Comparison of ENCODE assay signal across 23 cellular contexts in the genomic region with DNA sequence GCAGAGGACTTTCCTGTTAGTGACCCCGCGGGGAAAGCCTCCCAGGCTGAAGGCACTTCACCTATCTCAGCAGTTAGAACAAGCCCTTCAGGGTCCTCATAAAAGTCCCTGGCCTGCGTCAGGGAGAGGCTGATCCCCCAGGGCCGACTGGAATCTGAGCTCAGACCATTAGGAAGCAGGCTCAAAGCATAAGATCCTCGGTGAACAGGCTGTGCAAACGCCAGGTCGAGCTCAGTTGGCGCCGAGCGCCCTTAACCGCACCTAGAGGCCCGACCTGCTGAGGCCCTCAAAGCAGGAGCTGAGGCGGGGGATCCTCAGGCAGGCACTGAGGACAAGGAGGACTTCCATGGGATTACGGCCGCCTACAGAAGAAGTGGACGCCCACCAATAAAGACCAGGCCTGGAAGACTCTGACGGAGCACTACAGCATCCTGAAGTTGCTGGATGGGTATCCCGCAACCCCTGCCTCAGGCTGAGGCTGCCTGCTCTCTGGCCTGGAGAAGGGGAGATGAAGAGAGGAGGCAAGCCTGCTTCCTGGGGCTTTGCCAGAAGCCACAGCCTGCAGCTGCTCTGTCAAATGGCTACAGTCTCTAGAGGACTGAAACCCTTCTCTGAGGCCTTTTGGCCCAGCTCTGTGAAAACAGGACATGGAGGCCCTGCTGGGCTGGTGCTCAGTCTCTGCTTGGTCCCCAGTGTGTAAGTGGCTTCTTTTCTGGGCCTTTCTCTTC. TPM values are rescaled to one million over a fixed set of nuclear protein-coding genes. Genes with fewer than 3 reads are reported as not detected.
A peak's percentile ranks its signal among the peaks of the same experiment; 100 is the strongest.
DNase-seq lines count a peak whose midpoint lies in the region; ATAC-seq and TF ChIP-seq lines count a peak whose summit lies in the region.
"Had no signal": no experiment of that assay in that cellular context is flagged by ENCODE, and none has a peak within 500 bp of the region (broad histone marks: within the 10 kb centered on the region; RNA-seq: fewer than 3 reads in every experiment).

No MANE protein-coding gene starts in this region.

- no CpG with 5 or more reads among the region's 18 CpGs for WGBS in H9 (ENCODE audit: extremely low coverage, insufficient read length, low lambda C conversion rate)

- in situ Hi-C loops in gastrocnemius medialis (cut with MboI; ENCODE audit: low sequenced_read_pairs in 4 of 4): no loop called here

- ATAC-seq in left ventricle myocardium superior (peak; percentile 79), gastrocnemius medialis (peak; percentile 39 to 45), GM18870 (IDR thresholded peaks at IDR 0.05; ENCODE audit: unreplicated experiment) (no peak), GM19023 (IDR thresholded peaks at IDR 0.05; ENCODE audit: unreplicated experiment) (no peak)
- ATAC-seq: HepG2, left colon, mucosa of descending colon had no signal

- H3K56ac ChIP-seq in H9 (ENCODE audit: insufficient read length, low read depth, low read length): no peak overlapping the region

- H2AFZ ChIP-seq in H9 (ENCODE audit: low read length): no peak overlapping the region
- H2AFZ ChIP-seq: GM23248 had no signal

- H3K79me2 ChIP-seq in H9 (ENCODE audit: insufficient read depth, low read length): no peaks in the 10 kb centered on the region

- no peak overlapping the region for H2BK12ac ChIP-seq in H9 (ENCODE audit: insufficient read length, low read depth, low read length)

- H3K27ac Mint-ChIP-seq in H9: no peak overlapping the region; a peak in 1 of 7 replicates
- H3K27ac Mint-ChIP-seq: activated naive CD8-positive, alpha-beta T cell; dendritic cell treated with granulocyte-macrophage colony-stimulating factor and Interleukin-4, amounts not matched to agents 40 ng/mL and 50 ng/mL, for 4 days had no signal

- H3K79me1 ChIP-seq in H9 (ENCODE audit: insufficient read depth, low read depth, low read length, poor library complexity, severe bottlenecking): no peaks in the 10 kb centered on the region

- no peak for TF ChIP-seq POLR2A in gastrocnemius medialis (IDR thresholded peaks at IDR 0.05)

- H3K9me3 ChIP-seq in WERI-Rb-1 (ENCODE audit: severe bottlenecking) (no peaks in the 10 kb centered on the region), gastrocnemius medialis (no peaks in the 10 kb centered on the region), H9 (ENCODE audit: control insufficient read depth, low read depth, low read length) (no peaks in the 10 kb centered on the region)
- H3K9me3 ChIP-seq: mucosa of descending colon had no signal

- H3K9ac ChIP-seq in H9 (ENCODE audit: extremely low read depth, insufficient read length, low read length): no peak overlapping the region
- H3K9ac ChIP-seq: GM23248 had no signal

- no peaks in the 10 kb centered on the region for H3K27me3 Mint-ChIP-seq in H9 (ENCODE audit: low read depth)
- H3K27me3 Mint-ChIP-seq: activated naive CD8-positive, alpha-beta T cell; dendritic cell treated with granulocyte-macrophage colony-stimulating factor and Interleukin-4, amounts not matched to agents 40 ng/mL and 50 ng/mL, for 4 days had no signal

- H3K27me3 ChIP-seq in WERI-Rb-1 (ENCODE audit: insufficient read depth, low read depth, severe bottlenecking): no peaks in the 10 kb centered on the region
- H3K27me3 ChIP-seq in gastrocnemius medialis: no peaks in the 10 kb centered on the region
- H3K27me3 ChIP-seq in H9 (ENCODE audit: insufficient read depth, low read length): no peaks in the 10 kb centered on the region

- no peaks in the 10 kb centered on the region for H3K36me3 ChIP-seq in WERI-Rb-1
- no peaks in the 10 kb centered on the region for H3K36me3 ChIP-seq in gastrocnemius medialis

- no peak overlapping the region for H2BK15ac ChIP-seq in H9 (ENCODE audit: low read depth, low read length)

- no peak overlapping the region for H2BK5ac ChIP-seq in H9 (ENCODE audit: insufficient read length, low read length)

- H3K4me2 ChIP-seq in H9 (ENCODE audit: insufficient read depth, insufficient read length, low read length): no peak overlapping the region

- intact Hi-C loops in left ventricle myocardium superior (cut with micrococcal nuclease): no loop called here
- intact Hi-C loops in gastrocnemius medialis (cut with DNase I; ENCODE audit: low total_unique reads): no loop called here

- H3K9me3 Mint-ChIP-seq in H9: no peaks in the 10 kb centered on the region; a peak in 1 of 5 replicates
- H3K9me3 Mint-ChIP-seq: dendritic cell treated with granulocyte-macrophage colony-stimulating factor and Interleukin-4, amounts not matched to agents 40 ng/mL and 50 ng/mL, for 4 days had no signal

- no peak overlapping the region for H3K18ac ChIP-seq in H9 (ENCODE audit: insufficient read length, low read depth, low read length)

- no peak overlapping the region for H3K4me3 Mint-ChIP-seq in H9
- H3K4me3 Mint-ChIP-seq: activated naive CD8-positive, alpha-beta T cell; dendritic cell treated with granulocyte-macrophage colony-stimulating factor and Interleukin-4, amounts not matched to agents 40 ng/mL and 50 ng/mL, for 4 days had no signal

- H4K5ac ChIP-seq in H9 (ENCODE audit: insufficient read length, low read depth, low read length): no peak overlapping the region

- no peak overlapping the region for H3K4ac ChIP-seq in H9 (ENCODE audit: low read depth, low read length)

- no peaks in the 10 kb centered on the region for H4K20me1 ChIP-seq in H9 (ENCODE audit: control insufficient read depth, insufficient read depth, insufficient read length)

- H3K4me1 ChIP-seq in gastrocnemius medialis (no peaks in the 10 kb centered on the region), H9 (ENCODE audit: insufficient read depth, low read length) (no peaks in the 10 kb centered on the region)

- no peaks in the 10 kb centered on the region for H3K4me1 Mint-ChIP-seq in H9

- peak; percentile 9 for DNase-seq in GM12865 (ENCODE audit: low read depth)
- DNase-seq in WERI-Rb-1: peak; percentile 5
- peak; percentile 56 for DNase-seq in left ventricle myocardium superior
- peak in 1 of 2 donors; percentile 13 for DNase-seq in gastrocnemius medialis
- no peak for DNase-seq in H9
- DNase-seq: activated CD8-positive, alpha-beta memory T cell treated with anti-CD3 and anti-CD28 coated beads for 24 hours; C1 segment of cervical spinal cord; foreskin fibroblast; GM23248; left colon; mucosa of descending colon; NCI-H2227 treated with DMSO at 0.1 percent for 48 hours; small intestine; stimulated activated CD4-positive, alpha-beta T cell treated with anti-CD3 and anti-CD28 coated beads, Interleukin-4, amount 100 ng/mL, for 4 hours; T-helper 1 cell had no signal

- no peak overlapping the region for H4K8ac ChIP-seq in H9 (replicated peaks; ENCODE audit: insufficient read length, low read depth, low read length)

- H2BK20ac ChIP-seq in H9 (ENCODE audit: low read depth, low read length, poor library complexity, severe bottlenecking): no peak overlapping the region

- H3K14ac ChIP-seq in H9 (ENCODE audit: insufficient read depth, low read length): no peak overlapping the region

- H2AK5ac ChIP-seq in H9 (ENCODE audit: insufficient read length, low read length): no peak overlapping the region

- no peak overlapping the region for H3K23ac ChIP-seq in H9 (ENCODE audit: insufficient read length, low read depth, low read length)

- H3K27ac ChIP-seq in WERI-Rb-1 (no peak overlapping the region), gastrocnemius medialis (peak overlapping the region; percentile 19 to 63 (median 46)), H9 (ENCODE audit: insufficient read length, low read depth, low read length) (no peak overlapping the region)
- H3K27ac ChIP-seq: GM23248, VCaP had no signal

- TF ChIP-seq CTCF in GM12865 (IDR thresholded peaks at IDR 0.05; ENCODE audit: insufficient read depth, low read depth, low read length, missing control alignments) (no peak), WERI-Rb-1 (IDR thresholded peaks at IDR 0.05; ENCODE audit: low read depth, low read length) (no peak), gastrocnemius medialis (IDR thresholded peaks at IDR 0.05 in 4 of 5, conservative IDR thresholded peaks at IDR 0.05 in 1 of 5) (no peak), H9 (conservative IDR thresholded peaks at IDR 0.05) (no peak)

- H2BK120ac ChIP-seq in H9 (ENCODE audit: low read depth, low read length, poor library complexity, severe bottlenecking): no peak overlapping the region

- H3K4me3 ChIP-seq in GM12865 (ENCODE audit: low read depth, low read length) (no peak overlapping the region), WERI-Rb-1 (ENCODE audit: low read depth, low read length) (no peak overlapping the region), gastrocnemius medialis (no peak overlapping the region)
- H3K4me3 ChIP-seq: GM23248, mucosa of descending colon had no signal

- H3T11ph ChIP-seq in H9 (ENCODE audit: low read length): no peak overlapping the region

- H4K91ac ChIP-seq in H9 (ENCODE audit: insufficient read length, low read depth, low read length): no peak overlapping the region

- H3K36me3 Mint-ChIP-seq in H9 (ENCODE audit: insufficient read depth in 1 of 3, low read depth in 3 of 3): no peaks in the 10 kb centered on the region

- H3K23me2 ChIP-seq in H9 (ENCODE audit: insufficient read length, low read depth, low read length, poor library complexity, severe bottlenecking): no peaks in the 10 kb centered on the region

RNA-seq across cellular contexts. Expression of a gene that starts 29.9 kb away (rescaled TPM):
- total RNA-seq in left ventricle myocardium superior: not detected
- total RNA-seq in gastrocnemius medialis: under 1 TPM in 2 of 4 donors, not detected in 2; 0.09 to 0.15 TPM
- not detected in 2 replicates for total RNA-seq in H9 (2021)
- total RNA-seq: GM23248, HepG2, MCF 10A had no signal

RNA-seq across cellular contexts. Expression of a gene that starts 33.3 kb away (rescaled TPM):
- total RNA-seq in left ventricle myocardium superior: 23.1 TPM
- 10 to 100 TPM in 2 of 4 donors, 1 to 10 TPM in 2; 8.1 to 17.5 (median 9.7) TPM for total RNA-seq in gastrocnemius medialis
- total RNA-seq in H9 (2021): 7.3 and 7.5 TPM in 2 replicates
- total RNA-seq: HepG2, MCF 10A had no signal

RNA-seq across cellular contexts. Expression of a gene that starts 47.8 kb away (rescaled TPM):
- not detected for total RNA-seq in left ventricle myocardium superior
- under 1 TPM in 1 of 4 donors, not detected in 3; 0.36 TPM for total RNA-seq in gastrocnemius medialis
- not detected in 2 replicates for total RNA-seq in H9 (2021)
- total RNA-seq: GM23248, HepG2, left colon, MCF 10A, mucosa of descending colon, omental fat pad had no signal

Comparison
In these comparisons a context has a peak if more than half of its experiments do, and no peak if none do; other contexts are left out.
1. H3K27ac ChIP-seq: peak in gastrocnemius medialis (4 of 4); none in WERI-Rb-1 (single experiment) and H9 (single experiment).
2. ATAC-seq: peak in left ventricle myocardium superior (single experiment) and gastrocnemius medialis (2 of 2); none in GM18870 (single experiment) and GM19023 (single experiment).